15 cellular contexts compared by ENCODE assay signal in genomic region chr7:137957887-137958286, GRCh38. TPM values are rescaled to one million over a fixed set of nuclear protein-coding genes. Genes with fewer than 3 reads are reported as not detected.
A peak's percentile ranks its signal among the peaks of the same experiment; 100 is the strongest.
DNase-seq lines count a peak whose midpoint lies in the region; ATAC-seq and TF ChIP-seq lines count a peak whose summit lies in the region.
"Had no signal": no experiment of that assay in that cellular context is flagged by ENCODE, and none has a peak within 500 bp of the region (broad histone marks: within the 10 kb centered on the region; RNA-seq: fewer than 3 reads in every experiment).

No MANE protein-coding gene starts in this region.

- H3K9me3 Mint-ChIP-seq in stimulated activated effector memory CD8-positive, alpha-beta T cell treated with anti-CD3 and anti-CD28 coated beads, Interleukin-12 subunit alpha, Interleukin-12 subunit beta, amount 100 ng/mL, for 72 hours: no peaks in the 10 kb centered on the region
- H3K9me3 Mint-ChIP-seq: dendritic cell treated with granulocyte-macrophage colony-stimulating factor and Interleukin-4, amounts not matched to agents 40 ng/mL and 50 ng/mL, for 4 days; neural crest cell had no signal

- H3K4me3 Mint-ChIP-seq in stimulated activated effector memory CD8-positive, alpha-beta T cell treated with anti-CD3 and anti-CD28 coated beads, Interleukin-12 subunit alpha, Interleukin-12 subunit beta, amount 100 ng/mL, for 72 hours: no peak overlapping the region
- H3K4me3 Mint-ChIP-seq: activated naive CD8-positive, alpha-beta T cell; neural crest cell had no signal

- peak overlapping the region; percentile 25 for H3K9ac ChIP-seq in GM23248
- no peak overlapping the region for H3K9ac ChIP-seq in MM.1S (ENCODE audit: low read length)

- DNase-seq in GM23248: peak; percentile 80
- peak; percentile 70 to 93 for DNase-seq in cardiac fibroblast (ENCODE audit: low read depth in 2 of 2)
- no peak for DNase-seq in hepatocyte (ENCODE audit: low spot score)
- no peak for DNase-seq in stimulated activated effector memory CD8-positive, alpha-beta T cell treated with anti-CD3 and anti-CD28 coated beads, Interleukin-12 subunit alpha, Interleukin-12 subunit beta, amount 100 ng/mL, for 72 hours (ENCODE audit: low spot score in 2 of 2)
- DNase-seq in MM.1S: no peak
- no peak for DNase-seq in stimulated activated CD4-positive, alpha-beta T cell treated with anti-CD3 and anti-CD28 coated beads, Interleukin-4, amount 100 ng/mL, for 24 hours
- DNase-seq in medulla oblongata (ENCODE audit: extremely low spot score): no peak
- DNase-seq in activated naive CD4-positive, alpha-beta T cell treated with anti-CD3 and anti-CD28 coated beads, Interleukin-2, amount 50 U/mL, for 16 hours: no peak
- DNase-seq: kidney glomerular epithelial cell, NCI-H1436, NCI-H526, T-helper 9 cell had no signal

- H3K4me3 ChIP-seq in GM23248 (no peak overlapping the region), cardiac fibroblast (replicated peaks in 1 of 2; ENCODE audit: low read depth in 2 of 2, low read length in 2 of 2) (no peak overlapping the region), hepatocyte (no peak overlapping the region), MM.1S (ENCODE audit: low read length) (no peak overlapping the region)

- H3K27me3 ChIP-seq in GM23248 (replicated peaks; ENCODE audit: insufficient read depth): no peaks in the 10 kb centered on the region
- H3K27me3 ChIP-seq in hepatocyte: no peaks in the 10 kb centered on the region
- H3K27me3 ChIP-seq in MM.1S (replicated peaks; ENCODE audit: insufficient read depth, low read length): no peaks in the 10 kb centered on the region

- H3K9me3 ChIP-seq in GM23248 (ENCODE audit: low read depth) (no peaks in the 10 kb centered on the region), hepatocyte (ENCODE audit: low read depth) (no peaks in the 10 kb centered on the region), MM.1S (replicated peaks; ENCODE audit: insufficient read depth, low read length) (no peaks in the 10 kb centered on the region)

- H3K36me3 Mint-ChIP-seq in stimulated activated effector memory CD8-positive, alpha-beta T cell treated with anti-CD3 and anti-CD28 coated beads, Interleukin-12 subunit alpha, Interleukin-12 subunit beta, amount 100 ng/mL, for 72 hours: peaks cover 13% of the 10 kb centered on the region

- H3K79me2 ChIP-seq in GM23248 (ENCODE audit: insufficient read depth) (peaks cover 100% of the 10 kb centered on the region), hepatocyte (peaks cover 83% of the 10 kb centered on the region), MM.1S (ENCODE audit: low read length) (peaks cover 97% of the 10 kb centered on the region)

- peak overlapping the region; percentile 69 for H3K27ac Mint-ChIP-seq in stimulated activated effector memory CD8-positive, alpha-beta T cell treated with anti-CD3 and anti-CD28 coated beads, Interleukin-12 subunit alpha, Interleukin-12 subunit beta, amount 100 ng/mL, for 72 hours
- H3K27ac Mint-ChIP-seq: activated naive CD8-positive, alpha-beta T cell had no signal

- in situ Hi-C loops in GM23248 (cut with MboI): no loop called here

- H3K4me2 ChIP-seq in GM23248 (ENCODE audit: unreplicated experiment) (no peak overlapping the region), hepatocyte (no peak overlapping the region), MM.1S (ENCODE audit: low read depth, low read length) (no peak overlapping the region)

- H3K9me2 ChIP-seq in GM23248 (ENCODE audit: insufficient read depth) (no peaks in the 10 kb centered on the region), hepatocyte (replicated peaks; ENCODE audit: insufficient read depth) (no peaks in the 10 kb centered on the region), MM.1S (replicated peaks; ENCODE audit: insufficient read depth, low read length) (no peaks in the 10 kb centered on the region)

- H3F3A ChIP-seq in GM23248 (ENCODE audit: insufficient read depth): peaks cover 79% of the 10 kb centered on the region
- H3F3A ChIP-seq in MM.1S (ENCODE audit: insufficient read depth, low read length): no peaks in the 10 kb centered on the region

- 60 to 64% methylated on average over 3 of the region's 3 CpGs for WGBS in GM23248 (ENCODE audit: low coverage in 1 of 2, low lambda C conversion rate in 2 of 2, missing lambda C conversion rate in 2 of 2), 2 experiments
- 96% methylated on average over 3 of the region's 3 CpGs for WGBS in hepatocyte (ENCODE audit: low lambda C conversion rate, missing lambda C conversion rate)

- H4K20me1 ChIP-seq in GM23248 (ENCODE audit: insufficient read depth): no peaks in the 10 kb centered on the region
- H4K20me1 ChIP-seq in hepatocyte (ENCODE audit: insufficient read depth, poor library complexity, severe bottlenecking): peaks cover 9% of the 10 kb centered on the region
- H4K20me1 ChIP-seq in MM.1S (ENCODE audit: insufficient read depth, low read length): 0 out of 2 replicates have a peak, but pooled peaks cover 6% of the 10 kb centered on the region

- H3K27ac ChIP-seq in GM23248 (peak overlapping the region; percentile 86), hepatocyte (peak overlapping the region; percentile 93), MM.1S (ENCODE audit: low read length) (no peak overlapping the region)

- H3K4me1 ChIP-seq in GM23248 (ENCODE audit: insufficient read depth) (peaks cover 60% of the 10 kb centered on the region), hepatocyte (ENCODE audit: insufficient read depth) (peaks cover 39% of the 10 kb centered on the region), MM.1S (ENCODE audit: low read length) (no peaks in the 10 kb centered on the region)

- TF ChIP-seq CTCF in cardiac fibroblast (IDR thresholded peaks at IDR 0.05; ENCODE audit: low read depth, low read length) (no peak), hepatocyte (IDR thresholded peaks at IDR 0.05; ENCODE audit: poor library complexity) (no peak), MM.1S (IDR thresholded peaks at IDR 0.05; ENCODE audit: low read length) (no peak)

- H2AFZ ChIP-seq in GM23248 (no peak overlapping the region), hepatocyte (no peak overlapping the region), MM.1S (ENCODE audit: low read length) (no peak overlapping the region)

- ATAC-seq in stimulated activated effector memory CD8-positive, alpha-beta T cell treated with anti-CD3 and anti-CD28 coated beads, Interleukin-12 subunit alpha, Interleukin-12 subunit beta, amount 100 ng/mL, for 72 hours: no peak

- peaks cover 55% of the 10 kb centered on the region for H3K4me1 Mint-ChIP-seq in stimulated activated effector memory CD8-positive, alpha-beta T cell treated with anti-CD3 and anti-CD28 coated beads, Interleukin-12 subunit alpha, Interleukin-12 subunit beta, amount 100 ng/mL, for 72 hours

- H3K36me3 ChIP-seq in GM23248 (ENCODE audit: low read depth) (0 out of 2 replicates have a peak, but pooled peaks cover 7% of the 10 kb centered on the region), hepatocyte (replicated peaks; ENCODE audit: insufficient read depth, low read depth) (no peaks in the 10 kb centered on the region), MM.1S (replicated peaks; ENCODE audit: insufficient read depth, low read length) (0 out of 2 replicates have a peak, but pooled peaks cover 8% of the 10 kb centered on the region)

RNA-seq across cellular contexts. Expression of gene CREB3L2, which starts 44.0 kb away (rescaled TPM):
- 43.7 and 67.9 TPM in 2 replicates for total RNA-seq in GM23248 (2014; rRNA removed; shearing (Covaris generic))
- polyA plus RNA-seq in GM23248 (2016; fragmentation: Nextera tagmentation; extraction: Ambion mirVana) (49.7 and 53.7 TPM in 2 replicates), hepatocyte (34.4 and 37.6 TPM in 2 replicates)
- 33.9 and 38.3 TPM in 2 replicates for total RNA-seq in hepatocyte

Comparison
In these comparisons a context has a peak if more than half of its experiments do, and no peak if none do; other contexts are left out.
1. DNase-seq: peak in GM23248 (single experiment) and cardiac fibroblast (2 of 2); none in hepatocyte (single experiment), stimulated activated effector memory CD8-positive, alpha-beta T cell treated with anti-CD3 and anti-CD28 coated beads, Interleukin-12 subunit alpha, Interleukin-12 subunit beta, amount 100 ng/mL, for 72 hours (0 of 2), MM.1S (single experiment), stimulated activated CD4-positive, alpha-beta T cell treated with anti-CD3 and anti-CD28 coated beads, Interleukin-4, amount 100 ng/mL, for 24 hours (single experiment), medulla oblongata (single experiment) and activated naive CD4-positive, alpha-beta T cell treated with anti-CD3 and anti-CD28 coated beads, Interleukin-2, amount 50 U/mL, for 16 hours (single experiment).